8 cellular contexts compared by ENCODE assay signal in genomic region chr20:46362931-46363872, GRCh38. TPM values are rescaled to one million over a fixed set of nuclear protein-coding genes. Genes with fewer than 3 reads are reported as not detected.
DNase-seq lines count a peak whose midpoint lies in the region; ATAC-seq, FAIRE-seq and TF ChIP-seq lines count a peak whose summit lies in the region.

No MANE protein-coding gene starts in this region.

- H3K23me2 ChIP-seq in H9 (ENCODE audit: insufficient read length, low read depth, low read length, poor library complexity, severe bottlenecking) = peaks cover 4% of the 10 kb centered on the region

- TF ChIP-seq CTCF in H9 (conservative IDR thresholded peaks at IDR 0.05) (no peak), RWPE2 (IDR thresholded peaks at IDR 0.05; ENCODE audit: poor library complexity, severe bottlenecking) (no peak), fibroblast of the aortic adventitia (IDR thresholded peaks at IDR 0.05; ENCODE audit: insufficient read depth, low read length) (no peak), omental fat pad (IDR thresholded peaks at IDR 0.05) (no peak)

- H3K27me3 Mint-ChIP-seq in CD4-positive, CD25-positive, alpha-beta regulatory T cell = peaks cover 4% of the 10 kb centered on the region
- no peaks in the 10 kb centered on the region; the same call in 1 of the 2 replicates for H3K27me3 Mint-ChIP-seq in H9 (ENCODE audit: low read depth)

- H3K27ac ChIP-seq in CD4-positive, CD25-positive, alpha-beta regulatory T cell (ENCODE audit: insufficient read depth, low read length, poor library complexity, severe bottlenecking) = peak overlapping the region; percentile 100
- no peak overlapping the region for H3K27ac ChIP-seq in H9 (ENCODE audit: insufficient read length, low read depth, low read length)
- peak overlapping the region; percentile 77 for H3K27ac ChIP-seq in RWPE2 (ENCODE audit: poor library complexity, severe bottlenecking)
- H3K27ac ChIP-seq in small intestine (ENCODE audit: low read depth in 1 of 2, low read length in 1 of 2) = peak overlapping the region in 1 of 2 donors; percentile 98

- peaks cover 28% of the 10 kb centered on the region for H3K36me3 Mint-ChIP-seq in CD4-positive, CD25-positive, alpha-beta regulatory T cell
- H3K36me3 Mint-ChIP-seq in H9 (ENCODE audit: insufficient read depth in 1 of 3, low read depth in 3 of 3) = peaks cover 9 to 54% (median 40%) of the 10 kb centered on the region in 3 experiments; a peak in 6 of 7 replicates

- H3K23ac ChIP-seq in H9 (ENCODE audit: insufficient read length, low read depth, low read length) = no peak overlapping the region

- CTCF ChIA-PET in HEK293T (lab: Yijun Ruan, JAX) = no interaction called here

- H2AK5ac ChIP-seq in H9 (ENCODE audit: insufficient read length, low read length) = no peak overlapping the region

- H3K9me3 ChIP-seq in CD4-positive, CD25-positive, alpha-beta regulatory T cell (ENCODE audit: control insufficient read depth in 2 of 2, low read length in 2 of 2) = no peaks in the 10 kb centered on the region
- no peaks in the 10 kb centered on the region for H3K9me3 ChIP-seq in H9 (ENCODE audit: control insufficient read depth, low read depth, low read length)
- H3K9me3 ChIP-seq in RWPE2 (ENCODE audit: severe bottlenecking) = no peaks in the 10 kb centered on the region
- H3K9me3 ChIP-seq in small intestine (ENCODE audit: control insufficient read depth, low read depth) = no peaks in the 10 kb centered on the region

- POLR2A ChIA-PET in HEK293T (lab: Yijun Ruan, JAX) = interaction anchor here (0.6 to 2.3 kb wide), 9 partner anchors 9 to 1478 kb away, joined by 3 to 28 read pairs (median 4); partner anchors contain the start of gene YWHAB

- WGBS in H9 (ENCODE audit: extremely low coverage, insufficient read length, low lambda C conversion rate) = no CpG with 5 or more reads among the region's 14 CpGs
- 57 to 62% (median 61%) methylated on average over 12 to 14 of the region's 14 CpGs for WGBS in small intestine, 3 donors

- H3K4ac ChIP-seq in H9 (ENCODE audit: low read depth, low read length) = no peak overlapping the region

- peak overlapping the region; percentile 74 for H3K9ac ChIP-seq in H9 (ENCODE audit: extremely low read depth, insufficient read length, low read length)

- H4K91ac ChIP-seq in H9 (ENCODE audit: insufficient read length, low read depth, low read length) = no peak overlapping the region

- peaks cover 19 to 87% (median 63%) of the 10 kb centered on the region in 4 donors for H3K4me1 Mint-ChIP-seq in CD4-positive, CD25-positive, alpha-beta regulatory T cell
- H3K4me1 Mint-ChIP-seq in H9 = peaks cover 13 to 16% of the 10 kb centered on the region in 2 experiments

- H3K4me3 Mint-ChIP-seq in CD4-positive, CD25-positive, alpha-beta regulatory T cell = peak overlapping the region; percentile 91 to 96 (median 95)
- H3K4me3 Mint-ChIP-seq in H9 = peak overlapping the region; percentile 88 to 91

- no peak overlapping the region for H2BK5ac ChIP-seq in H9 (ENCODE audit: insufficient read length, low read length)

- no peak for DNase-seq in CD4-positive, CD25-positive, alpha-beta regulatory T cell
- DNase-seq in H9 (no peak), RWPE2 (ENCODE audit: low spot score) (no peak), fibroblast of the aortic adventitia (ENCODE audit: low read depth) (no peak), small intestine (no peak), HEK293T (ENCODE audit: extremely low spot score) (no peak), omental fat pad (ENCODE audit: low spot score) (no peak)

- H2AFZ ChIP-seq in H9 (ENCODE audit: low read length) = no peak overlapping the region

- no peak for TF ChIP-seq POLR2A in GM18505 (IDR thresholded peaks at IDR 0.05; ENCODE audit: borderline replicate concordance, extremely low read depth, insufficient read depth, insufficient read length)

- peak overlapping the region; percentile 91 for H3K4me2 ChIP-seq in H9 (ENCODE audit: insufficient read depth, insufficient read length, low read length)

- no peak overlapping the region for H3K56ac ChIP-seq in H9 (ENCODE audit: insufficient read length, low read depth, low read length)

- peaks cover 62% of the 10 kb centered on the region for H3K4me1 ChIP-seq in CD4-positive, CD25-positive, alpha-beta regulatory T cell (ENCODE audit: control insufficient read depth, insufficient read depth, low read length, poor library complexity, severe bottlenecking)
- H3K4me1 ChIP-seq in H9 (ENCODE audit: insufficient read depth, low read length) (no peaks in the 10 kb centered on the region), RWPE2 (ENCODE audit: insufficient read depth, poor library complexity, severe bottlenecking) (peaks cover 5% of the 10 kb centered on the region), small intestine (ENCODE audit: control insufficient read depth in 2 of 2, insufficient read depth in 1 of 2, low read depth in 1 of 2, low read length in 1 of 2) (peaks cover 0 to 2% of the 10 kb centered on the region in 2 donors)

- H4K5ac ChIP-seq in H9 (ENCODE audit: insufficient read length, low read depth, low read length) = no peak overlapping the region

- no peaks in the 10 kb centered on the region for H3K9me3 Mint-ChIP-seq in CD4-positive, CD25-positive, alpha-beta regulatory T cell
- H3K9me3 Mint-ChIP-seq in H9 = no peaks in the 10 kb centered on the region

- no peak overlapping the region for H2BK12ac ChIP-seq in H9 (ENCODE audit: insufficient read length, low read depth, low read length)

- FAIRE-seq in small intestine (lab: Jason Lieb, UNC) = no peak

- H3K4me3 ChIP-seq in CD4-positive, CD25-positive, alpha-beta regulatory T cell (ENCODE audit: low read depth, low read length) = peak overlapping the region; percentile 76
- peak overlapping the region; percentile 95 for H3K4me3 ChIP-seq in RWPE2 (ENCODE audit: severe bottlenecking)
- peak overlapping the region; percentile 96 for H3K4me3 ChIP-seq in fibroblast of the aortic adventitia (ENCODE audit: low read depth, low read length)
- H3K4me3 ChIP-seq in small intestine (ENCODE audit: low read depth in 1 of 2, low read length in 2 of 2) = peak overlapping the region; percentile 85 to 91

- H3K27me3 ChIP-seq in CD4-positive, CD25-positive, alpha-beta regulatory T cell (ENCODE audit: control insufficient read depth, insufficient read depth, low read length) = no peaks in the 10 kb centered on the region
- no peaks in the 10 kb centered on the region for H3K27me3 ChIP-seq in H9 (ENCODE audit: insufficient read depth, low read length)
- H3K27me3 ChIP-seq in RWPE2 (ENCODE audit: insufficient read depth, poor library complexity, severe bottlenecking) = no peaks in the 10 kb centered on the region
- no peaks in the 10 kb centered on the region for H3K27me3 ChIP-seq in small intestine (ENCODE audit: control insufficient read depth in 2 of 2, insufficient read depth in 2 of 2, low read length in 2 of 2)

- peaks cover 2% of the 10 kb centered on the region for H4K20me1 ChIP-seq in H9 (ENCODE audit: control insufficient read depth, insufficient read depth, insufficient read length)

- no peaks in the 10 kb centered on the region; the same call in 1 of the 2 replicates for H3K79me2 ChIP-seq in H9 (ENCODE audit: insufficient read depth, low read length)

- peaks cover 36% of the 10 kb centered on the region for H3K36me3 ChIP-seq in CD4-positive, CD25-positive, alpha-beta regulatory T cell (ENCODE audit: control insufficient read depth, insufficient read depth, low read length)
- H3K36me3 ChIP-seq in RWPE2 (ENCODE audit: low read depth) (peaks cover 51% of the 10 kb centered on the region), small intestine (ENCODE audit: control insufficient read depth in 2 of 2, insufficient read depth in 2 of 2, low read length in 2 of 2) (peaks cover 4 to 5% of the 10 kb centered on the region in 2 donors)

- H3K79me1 ChIP-seq in H9 (ENCODE audit: insufficient read depth, low read depth, low read length, poor library complexity, severe bottlenecking) = no peaks in the 10 kb centered on the region

- no peak overlapping the region for H2BK15ac ChIP-seq in H9 (ENCODE audit: low read depth, low read length)

- H2BK20ac ChIP-seq in H9 (ENCODE audit: low read depth, low read length, poor library complexity, severe bottlenecking) = no peak overlapping the region

- no peak overlapping the region for H4K8ac ChIP-seq in H9 (replicated peaks; ENCODE audit: insufficient read length, low read depth, low read length)

- peak overlapping the region; percentile 95 to 98 (median 97) for H3K27ac Mint-ChIP-seq in CD4-positive, CD25-positive, alpha-beta regulatory T cell
- H3K27ac Mint-ChIP-seq in H9 = peak overlapping the region; percentile 34 to 96 (median 81); a peak in 6 of 7 replicates

- no peak for ATAC-seq in CD4-positive, CD25-positive, alpha-beta regulatory T cell (ENCODE audit: low read depth in 2 of 2)
- ATAC-seq in RWPE2 (ENCODE audit: low read depth) = no peak; the same call in 2 of the 3 replicates
- ATAC-seq in omental fat pad (ENCODE audit: low FRiP score) = no peak
- no peak for ATAC-seq in GM18505 (IDR thresholded peaks at IDR 0.05; ENCODE audit: unreplicated experiment)

- H3K18ac ChIP-seq in H9 (ENCODE audit: insufficient read length, low read depth, low read length) = no peak overlapping the region

- no peak overlapping the region for H2BK120ac ChIP-seq in H9 (ENCODE audit: low read depth, low read length, poor library complexity, severe bottlenecking)

- no peak overlapping the region for H3T11ph ChIP-seq in H9 (ENCODE audit: low read length)

- H3K14ac ChIP-seq in H9 (ENCODE audit: insufficient read depth, low read length) = no peak overlapping the region

TF ChIP-seq in HEK293T, 16 proteins besides CTCF, POLR2A, EP300 and RAD21 (continues in another document):
- TF ChIP-seq, protein P1, sequence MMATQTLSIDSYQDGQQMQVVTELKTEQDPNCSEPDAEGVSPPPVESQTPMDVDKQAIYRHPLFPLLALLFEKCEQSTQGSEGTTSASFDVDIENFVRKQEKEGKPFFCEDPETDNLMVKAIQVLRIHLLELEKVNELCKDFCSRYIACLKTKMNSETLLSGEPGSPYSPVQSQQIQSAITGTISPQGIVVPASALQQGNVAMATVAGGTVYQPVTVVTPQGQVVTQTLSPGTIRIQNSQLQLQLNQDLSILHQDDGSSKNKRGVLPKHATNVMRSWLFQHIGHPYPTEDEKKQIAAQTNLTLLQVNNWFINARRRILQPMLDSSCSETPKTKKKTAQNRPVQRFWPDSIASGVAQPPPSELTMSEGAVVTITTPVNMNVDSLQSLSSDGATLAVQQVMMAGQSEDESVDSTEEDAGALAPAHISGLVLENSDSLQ (IDR thresholded peaks at IDR 0.05) = no peak
- TF ChIP-seq ZNF384 (IDR thresholded peaks at IDR 0.05) (no peak), ELF4 (IDR thresholded peaks at IDR 0.05) (no peak)

RNA-seq across cellular contexts. Expression of gene ELMO2, which starts 43.2 kb away (rescaled TPM):
- total RNA-seq in CD4-positive, CD25-positive, alpha-beta regulatory T cell = 84.9 TPM
- polyA plus RNA-seq in CD4-positive, CD25-positive, alpha-beta regulatory T cell = 10 to 100 TPM; 37.7 to 56.1 (median 43.5) TPM
- total RNA-seq in H9 (2021) (32.5 and 34.1 TPM in 2 replicates), fibroblast of the aortic adventitia (ENCODE audit: low replicate concordance) (36.6 and 48.2 TPM in 2 replicates), omental fat pad (10 to 100 TPM; 30.7 to 57.6 (median 47.4) TPM)
- 10 to 100 TPM; 13.2 to 23.9 (median 17.3) TPM for polyA plus RNA-seq in small intestine

RNA-seq across cellular contexts. Expression of gene CDH22, which starts 54.9 kb away (rescaled TPM):
- total RNA-seq in CD4-positive, CD25-positive, alpha-beta regulatory T cell = not detected
- polyA plus RNA-seq in CD4-positive, CD25-positive, alpha-beta regulatory T cell = not detected
- total RNA-seq in H9 (2021) (0.20 TPM in 1 of 2 replicates, not detected in the other), fibroblast of the aortic adventitia (ENCODE audit: low replicate concordance) (not detected in 2 replicates), omental fat pad (under 1 TPM; 0.24 to 0.46 (median 0.31) TPM)
- under 1 TPM in 1 of 3 donors, not detected in 2; 0.84 TPM for polyA plus RNA-seq in small intestine
